14 cellular contexts compared by ENCODE assay signal in genomic region chr1:93732514-93732913, GRCh38. TPM values are rescaled to one million over a fixed set of nuclear protein-coding genes. Genes with fewer than 3 reads are reported as not detected.
A peak's percentile ranks its signal among the peaks of the same experiment; 100 is the strongest.
DNase-seq lines count a peak whose midpoint lies in the region; ATAC-seq, FAIRE-seq and TF ChIP-seq lines count a peak whose summit lies in the region.
"Had no signal": no experiment of that assay in that cellular context is flagged by ENCODE, and none has a peak within 500 bp of the region (broad histone marks: within the 10 kb centered on the region; RNA-seq: fewer than 3 reads in every experiment).

No MANE protein-coding gene starts in this region.

- no peak overlapping the region for H2BK120ac ChIP-seq in H9 (ENCODE audit: low read depth, low read length, poor library complexity, severe bottlenecking)

- ATAC-seq in GM12878: peak; percentile 65
- peak; percentile 26 for ATAC-seq in memory B cell (ENCODE audit: low read depth)
- no peak for ATAC-seq in HG02938 (IDR thresholded peaks at IDR 0.05; ENCODE audit: unreplicated experiment)
- no peak for ATAC-seq in GM18498 (IDR thresholded peaks at IDR 0.05; ENCODE audit: unreplicated experiment)
- ATAC-seq: gastroesophageal sphincter; naive thymus-derived CD4-positive, alpha-beta T cell had no signal

- H3K4me1 ChIP-seq in BE2C (no peaks in the 10 kb centered on the region), H9 (ENCODE audit: insufficient read depth, low read length) (no peaks in the 10 kb centered on the region), GM12878 (ENCODE audit: control insufficient read depth, insufficient read depth, low read length) (peaks cover 21% of the 10 kb centered on the region)
- H3K4me1 ChIP-seq: gastroesophageal sphincter had no signal

- TF ChIP-seq POLR2A in GM12878 (IDR thresholded peaks at IDR 0.05; ENCODE audit: low read depth, low read length): no peak

- no peaks in the 10 kb centered on the region for H3K79me2 ChIP-seq in H9 (ENCODE audit: insufficient read depth, low read length)
- no peaks in the 10 kb centered on the region for H3K79me2 ChIP-seq in GM12878 (ENCODE audit: control insufficient read depth, insufficient read depth, low read length)

- H3K27me3 ChIP-seq in BE2C: no peaks in the 10 kb centered on the region
- no peaks in the 10 kb centered on the region; the same call in 1 of the 2 replicates for H3K27me3 ChIP-seq in H9 (ENCODE audit: insufficient read depth, low read length)
- H3K27me3 ChIP-seq in GM12878 (replicated peaks in 1 of 2; ENCODE audit: control insufficient read depth in 2 of 2, insufficient read depth in 2 of 2, low read length in 1 of 2): no peaks in the 10 kb centered on the region
- H3K27me3 ChIP-seq: gastroesophageal sphincter had no signal

- no peak overlapping the region for H3K14ac ChIP-seq in H9 (ENCODE audit: insufficient read depth, low read length)

- no peak overlapping the region for H2AK5ac ChIP-seq in H9 (ENCODE audit: insufficient read length, low read length)

- no peak overlapping the region for H3K56ac ChIP-seq in H9 (ENCODE audit: insufficient read length, low read depth, low read length)

- H3K4me2 ChIP-seq in H9 (ENCODE audit: insufficient read depth, insufficient read length, low read length): no peak overlapping the region
- H3K4me2 ChIP-seq in GM12878 (ENCODE audit: control insufficient read depth, insufficient read depth): no peak overlapping the region

- H3K36me3 Mint-ChIP-seq in H9 (ENCODE audit: insufficient read depth in 1 of 3, low read depth in 3 of 3): no peaks in the 10 kb centered on the region; a peak in 1 of 7 replicates
- H3K36me3 Mint-ChIP-seq in memory B cell: no peaks in the 10 kb centered on the region
- no peaks in the 10 kb centered on the region for H3K36me3 Mint-ChIP-seq in activated T-cell treated with anti-CD3 and anti-CD28 coated beads, Interleukin-2, amount 50 U/mL, for 24 hours (ENCODE audit: low read depth)
- H3K36me3 Mint-ChIP-seq in activated T-helper 2 cell treated with anti-CD3 and anti-CD28 coated beads, Interferon-gamma antibody, Interleukin-2, Interleukin-4, amounts not matched to agents 10 μg/mL and 5 μg/mL and 100 μg/mL, durations not matched to agents 14 hours and 24 hours and 36 hours (ENCODE audit: low read depth): no peaks in the 10 kb centered on the region
- H3K36me3 Mint-ChIP-seq: CD4-positive, CD25-positive, alpha-beta regulatory T cell had no signal

- H3K27me3 Mint-ChIP-seq in H9 (ENCODE audit: low read depth) (no peaks in the 10 kb centered on the region), memory B cell (no peaks in the 10 kb centered on the region)
- no peaks in the 10 kb centered on the region for H3K27me3 Mint-ChIP-seq in activated T-cell treated with anti-CD3 and anti-CD28 coated beads, Interleukin-2, amount 50 U/mL, for 24 hours
- H3K27me3 Mint-ChIP-seq in activated T-helper 2 cell treated with anti-CD3 and anti-CD28 coated beads, Interferon-gamma antibody, Interleukin-2, Interleukin-4, amounts not matched to agents 10 μg/mL and 5 μg/mL and 100 μg/mL, durations not matched to agents 14 hours and 24 hours and 36 hours (ENCODE audit: low read depth): peaks cover 6% of the 10 kb centered on the region
- H3K27me3 Mint-ChIP-seq: CD4-positive, CD25-positive, alpha-beta regulatory T cell had no signal

- no peak overlapping the region for H2BK12ac ChIP-seq in H9 (ENCODE audit: insufficient read length, low read depth, low read length)

- H4K91ac ChIP-seq in H9 (ENCODE audit: insufficient read length, low read depth, low read length): no peak overlapping the region

- H3K79me1 ChIP-seq in H9 (ENCODE audit: insufficient read depth, low read depth, low read length, poor library complexity, severe bottlenecking): no peaks in the 10 kb centered on the region

- BruUV-seq in GM12878 (replicated peaks; lab: Mats Ljungman, UMichigan): no TSS peak

- H3K27ac ChIP-seq in H9 (ENCODE audit: insufficient read length, low read depth, low read length) (no peak overlapping the region), GM12878 (ENCODE audit: control insufficient read depth, insufficient read depth) (no peak overlapping the region)
- H3K27ac ChIP-seq: gastroesophageal sphincter had no signal

- H3K9me3 Mint-ChIP-seq in H9 (no peaks in the 10 kb centered on the region; a peak in 2 of 5 replicates), memory B cell (no peaks in the 10 kb centered on the region)
- no peaks in the 10 kb centered on the region for H3K9me3 Mint-ChIP-seq in activated T-cell treated with anti-CD3 and anti-CD28 coated beads, Interleukin-2, amount 50 U/mL, for 24 hours
- H3K9me3 Mint-ChIP-seq in activated T-helper 2 cell treated with anti-CD3 and anti-CD28 coated beads, Interferon-gamma antibody, Interleukin-2, Interleukin-4, amounts not matched to agents 10 μg/mL and 5 μg/mL and 100 μg/mL, durations not matched to agents 14 hours and 24 hours and 36 hours: no peaks in the 10 kb centered on the region
- H3K9me3 Mint-ChIP-seq: activated T-helper 1 cell treated with anti-CD3 and anti-CD28 coated beads, Interleukin-12 subunit alpha, Interleukin-12 subunit beta, Interleukin-2, Interleukin-4 antibody, amounts not matched to agents 30 ng/mL and 10 ng/mL and 1 ng/mL, durations not matched to agents 14 hours and 24 hours and 36 hours; CD4-positive, CD25-positive, alpha-beta regulatory T cell; naive thymus-derived CD4-positive, alpha-beta T cell had no signal

- POLR2A ChIA-PET in GM12878 (lab: Charles Lee): interaction anchor here (0.7 kb wide), 1 partner anchor 42 kb away, joined by 3 read pairs; no protein-coding TSS in a partner anchor

- no CpG with 5 or more reads among the region's 4 CpGs for WGBS in H9 (ENCODE audit: extremely low coverage, insufficient read length, low lambda C conversion rate)
- WGBS in GM12878 (ENCODE audit: insufficient coverage, insufficient replicate concordance, low lambda C conversion rate, missing lambda C conversion rate): 23% methylated on average over 4 of the region's 4 CpGs

- H4K20me1 ChIP-seq in H9 (ENCODE audit: control insufficient read depth, insufficient read depth, insufficient read length) (no peaks in the 10 kb centered on the region), GM12878 (ENCODE audit: control insufficient read depth, insufficient read depth) (no peaks in the 10 kb centered on the region)

- H3K18ac ChIP-seq in H9 (ENCODE audit: insufficient read length, low read depth, low read length): no peak overlapping the region

- H2AFZ ChIP-seq in H9 (ENCODE audit: low read length) (no peak overlapping the region), GM12878 (ENCODE audit: control insufficient read depth, low read depth, low read length) (no peak overlapping the region)

- no peak for FAIRE-seq in GM12878 (lab: Jason Lieb, UNC)

- peak overlapping the region in 1 of 3 experiments; percentile 42; a peak in 2 of 7 replicates for H3K27ac Mint-ChIP-seq in H9
- no peak overlapping the region for H3K27ac Mint-ChIP-seq in memory B cell
- H3K27ac Mint-ChIP-seq in activated T-cell treated with anti-CD3 and anti-CD28 coated beads, Interleukin-2, amount 50 U/mL, for 24 hours: no peak overlapping the region
- no peak overlapping the region for H3K27ac Mint-ChIP-seq in activated T-helper 2 cell treated with anti-CD3 and anti-CD28 coated beads, Interferon-gamma antibody, Interleukin-2, Interleukin-4, amounts not matched to agents 10 μg/mL and 5 μg/mL and 100 μg/mL, durations not matched to agents 14 hours and 24 hours and 36 hours
- H3K27ac Mint-ChIP-seq: activated T-helper 1 cell treated with anti-CD3 and anti-CD28 coated beads, Interleukin-12 subunit alpha, Interleukin-12 subunit beta, Interleukin-2, Interleukin-4 antibody, amounts not matched to agents 30 ng/mL and 10 ng/mL and 1 ng/mL, durations not matched to agents 14 hours and 24 hours and 36 hours; CD4-positive, CD25-positive, alpha-beta regulatory T cell; naive thymus-derived CD4-positive, alpha-beta T cell had no signal

- TF ChIP-seq EP300 in GM12878 (IDR thresholded peaks at IDR 0.05; ENCODE audit: borderline replicate concordance in 1 of 2, control insufficient read depth in 1 of 2, low read depth in 2 of 2, low read length in 2 of 2): no peak

- H3K4ac ChIP-seq in H9 (ENCODE audit: low read depth, low read length): no peak overlapping the region

- no peak overlapping the region for H2BK20ac ChIP-seq in H9 (ENCODE audit: low read depth, low read length, poor library complexity, severe bottlenecking)

- CTCF ChIA-PET in GM12878 (lab: Yijun Ruan, JAX): interaction anchor here (0.6 to 7.3 kb wide), 9 partner anchors 8 to 102 kb away, joined by 3 to 65 read pairs (median 3); partner anchors contain the start of gene BCAR3

- H3K4me3 Mint-ChIP-seq in H9: no peak overlapping the region
- no peak overlapping the region for H3K4me3 Mint-ChIP-seq in memory B cell
- no peak overlapping the region for H3K4me3 Mint-ChIP-seq in activated T-cell treated with anti-CD3 and anti-CD28 coated beads, Interleukin-2, amount 50 U/mL, for 24 hours
- H3K4me3 Mint-ChIP-seq in activated T-helper 2 cell treated with anti-CD3 and anti-CD28 coated beads, Interferon-gamma antibody, Interleukin-2, Interleukin-4, amounts not matched to agents 10 μg/mL and 5 μg/mL and 100 μg/mL, durations not matched to agents 14 hours and 24 hours and 36 hours (ENCODE audit: low read depth): no peak overlapping the region
- H3K4me3 Mint-ChIP-seq: activated T-helper 1 cell treated with anti-CD3 and anti-CD28 coated beads, Interleukin-12 subunit alpha, Interleukin-12 subunit beta, Interleukin-2, Interleukin-4 antibody, amounts not matched to agents 30 ng/mL and 10 ng/mL and 1 ng/mL, durations not matched to agents 14 hours and 24 hours and 36 hours; CD4-positive, CD25-positive, alpha-beta regulatory T cell; naive thymus-derived CD4-positive, alpha-beta T cell had no signal

- H3T11ph ChIP-seq in H9 (ENCODE audit: low read length): no peak overlapping the region

- in situ Hi-C loops in GM12878 (cut with MboI): no loop called here

- no peak overlapping the region for H3K4me3 ChIP-seq in BE2C (ENCODE audit: low read depth, low read length)
- no peak overlapping the region for H3K4me3 ChIP-seq in GM12878
- H3K4me3 ChIP-seq: gastroesophageal sphincter had no signal

- no peak overlapping the region for H2BK5ac ChIP-seq in H9 (ENCODE audit: insufficient read length, low read length)

- H3K9me3 ChIP-seq in BE2C (no peaks in the 10 kb centered on the region), H9 (ENCODE audit: control insufficient read depth, low read depth, low read length) (no peaks in the 10 kb centered on the region), GM12878 (replicated peaks; ENCODE audit: control insufficient read depth, insufficient read depth, low read length) (no peaks in the 10 kb centered on the region; the same call in 2 of the 3 replicates)
- H3K9me3 ChIP-seq: gastroesophageal sphincter had no signal

- H4K8ac ChIP-seq in H9 (replicated peaks; ENCODE audit: insufficient read length, low read depth, low read length): no peak overlapping the region

- no peak overlapping the region for H3K23ac ChIP-seq in H9 (ENCODE audit: insufficient read length, low read depth, low read length)

- H3K36me3 ChIP-seq in BE2C (no peaks in the 10 kb centered on the region), GM12878 (ENCODE audit: control insufficient read depth in 2 of 2, insufficient read depth in 2 of 2, low read length in 1 of 2) (no peaks in the 10 kb centered on the region)
- H3K36me3 ChIP-seq: gastroesophageal sphincter had no signal

- TF ChIP-seq CTCF in BE2C (IDR thresholded peaks at IDR 0.05; ENCODE audit: low read depth, low read length) (peak; percentile 28), H9 (conservative IDR thresholded peaks at IDR 0.05) (peak; percentile 65), GM12878 (IDR thresholded peaks at IDR 0.05 in 2 of 3, conservative IDR thresholded peaks at IDR 0.05 in 1 of 3; ENCODE audit: control insufficient read depth in 2 of 3, extremely low read depth in 1 of 3, insufficient read depth in 1 of 3, low read depth in 3 of 3, low read length in 3 of 3) (peak in 2 of 3 experiments; percentile 6 to 41; a peak in 2 of 6 replicates)

- SMC1A ChIA-PET in GM12878 (lab: Charles Lee; ENCODE audit: uncharacterized antibody, unreplicated experiment): interaction anchor here (0.6 to 3.7 kb wide), 10 partner anchors 16 to 428 kb away, joined by 3 to 21 read pairs (median 3); no protein-coding TSS in a partner anchor

- RAD21 ChIA-PET in GM12878 (lab: Charles Lee; ENCODE audit: unreplicated experiment): interaction anchor here (0.9 to 1.7 kb wide), 4 partner anchors 17 to 103 kb away, joined by 3 to 5 read pairs (median 4); no protein-coding TSS in a partner anchor

- H3K23me2 ChIP-seq in H9 (ENCODE audit: insufficient read length, low read depth, low read length, poor library complexity, severe bottlenecking): no peaks in the 10 kb centered on the region

- H4K5ac ChIP-seq in H9 (ENCODE audit: insufficient read length, low read depth, low read length): no peak overlapping the region

- peaks cover 16 to 30% of the 10 kb centered on the region in 2 experiments for H3K4me1 Mint-ChIP-seq in H9
- H3K4me1 Mint-ChIP-seq in memory B cell: peaks cover 25% of the 10 kb centered on the region
- no peaks in the 10 kb centered on the region for H3K4me1 Mint-ChIP-seq in activated T-cell treated with anti-CD3 and anti-CD28 coated beads, Interleukin-2, amount 50 U/mL, for 24 hours (ENCODE audit: low read depth)
- H3K4me1 Mint-ChIP-seq in activated T-helper 2 cell treated with anti-CD3 and anti-CD28 coated beads, Interferon-gamma antibody, Interleukin-2, Interleukin-4, amounts not matched to agents 10 μg/mL and 5 μg/mL and 100 μg/mL, durations not matched to agents 14 hours and 24 hours and 36 hours (ENCODE audit: low read depth): peaks cover 2% of the 10 kb centered on the region
- H3K4me1 Mint-ChIP-seq: CD4-positive, CD25-positive, alpha-beta regulatory T cell; naive thymus-derived CD4-positive, alpha-beta T cell had no signal

- TF ChIP-seq RAD21 in GM12878 (IDR thresholded peaks at IDR 0.05; ENCODE audit: insufficient read depth, low read depth, low read length): peak; percentile 42

- H3K9ac ChIP-seq in H9 (ENCODE audit: extremely low read depth, insufficient read length, low read length) (no peak overlapping the region), GM12878 (ENCODE audit: control insufficient read depth, insufficient read depth, low read length) (no peak overlapping the region)

- no peak overlapping the region for H2BK15ac ChIP-seq in H9 (ENCODE audit: low read depth, low read length)

- DNase-seq in BE2C (no peak), H9 (no peak), GM12878 (ENCODE audit: low read depth, low spot score) (no peak), memory B cell (ENCODE audit: low spot score in 2 of 2) (no peak)
- no peak for DNase-seq in activated T-cell treated with anti-CD3 and anti-CD28 coated beads, Interleukin-2, amount 50 U/mL, for 24 hours
- no peak for DNase-seq in activated T-helper 2 cell treated with anti-CD3 and anti-CD28 coated beads, Interferon-gamma antibody, Interleukin-2, Interleukin-4, amounts not matched to agents 10 μg/mL and 5 μg/mL and 100 μg/mL, durations not matched to agents 14 hours and 24 hours and 36 hours (ENCODE audit: low spot score)
- DNase-seq: CD4-positive, CD25-positive, alpha-beta regulatory T cell; effector CD4-positive, alpha-beta T cell; kidney glomerular epithelial cell; naive thymus-derived CD4-positive, alpha-beta T cell had no signal

- intact Hi-C loops in GM12878 (cut with micrococcal nuclease; ENCODE audit: unreplicated experiment): loop anchor here (5.0 kb wide), 1 partner anchor 100 kb away; no protein-coding TSS in a partner anchor
- intact Hi-C loops in activated T-helper 2 cell treated with anti-CD3 and anti-CD28 coated beads, Interferon-gamma antibody, Interleukin-2, Interleukin-4, amounts not matched to agents 10 μg/mL and 5 μg/mL and 100 μg/mL, durations not matched to agents 14 hours and 24 hours and 36 hours (cut with micrococcal nuclease): no loop called here

RNA-seq across cellular contexts. Expression of gene BCAR3, which starts 50.9 kb away (rescaled TPM):
- 95.5 TPM for polyA plus RNA-seq in BE2C (2012; ENCODE audit: insufficient read depth, insufficient read length, low read depth)
- total RNA-seq in H9 (2021) (4.9 and 5.6 TPM in 2 replicates), GM12878 (2014; rRNA removed) (3.1 and 4.0 TPM in 2 replicates), GM12878 (2014; rRNA removed; fragmentation: Illumina TruSeq; extraction: Trizol) (1.5 and 1.8 TPM in 2 replicates), GM12878 (2021) (2.7 and 3.8 TPM in 2 replicates)
- total RNA-seq in GM12878 (2013; cell fraction: nucleolus; rRNA removed): 4.3 and 5.1 TPM in 2 replicates
- 2.5 TPM for polyA plus RNA-seq in GM12878 (2011; ENCODE audit: low read depth)
- polyA plus RNA-seq in GM12878 (2011; rRNA removed) (3.4 and 6.6 TPM in 2 replicates), GM12878 (2014; fragmentation: Illumina TruSeq; extraction: Trizol) (3.2 and 3.4 TPM in 2 replicates), GM12878 (2014; fragmentation: Nextera tagmentation; extraction: Ambion mirVana) (1 to 10 TPM; 1.4 to 1.7 TPM), GM12878 (2014; rRNA removed) (1.7 and 2.3 TPM in 2 replicates), GM12878 (2016; fragmentation: Nextera tagmentation; extraction: Ambion mirVana) (1 to 10 TPM; 1.3 to 1.6 TPM)
- 6.1 TPM in 2 replicates for polyA plus RNA-seq in GM12878 (2011; cell fraction: cytosol; rRNA removed)
- polyA plus RNA-seq in GM12878 (2011; cell fraction: nucleus; rRNA removed): 10.3 and 15.7 TPM in 2 replicates
- polyA plus RNA-seq in GM12878 (2012): 3.5 TPM in 2 replicates
- 7.6 and 11.6 TPM in 2 replicates for polyA minus RNA-seq in GM12878 (2011; rRNA and poly(A)+ RNA removed)
- polyA minus RNA-seq in GM12878 (2011; cell fraction: cytosol; rRNA and poly(A)+ RNA removed): 4.0 and 6.3 TPM in 2 replicates
- polyA minus RNA-seq in GM12878 (2011; cell fraction: nucleus; rRNA and poly(A)+ RNA removed): 5.8 and 17.8 TPM in 2 replicates
- 8.1 and 9.4 TPM in 2 replicates for total RNA-seq in activated T-helper 2 cell treated with anti-CD3 and anti-CD28 coated beads, Interferon-gamma antibody, Interleukin-2, Interleukin-4, amounts not matched to agents 10 μg/mL and 5 μg/mL and 100 μg/mL, durations not matched to agents 14 hours and 24 hours and 36 hours

Comparison
In these comparisons a context has a peak if more than half of its experiments do, and no peak if none do; other contexts are left out.
1. ATAC-seq: peak in GM12878 (single experiment) and memory B cell (single experiment); none in HG02938 (single experiment) and GM18498 (single experiment).
2. Peak in every context shown above with its lines, with median percentiles within 50 percentile points of each other: CTCF ChIP-seq.